Comparison of ENCODE assay signal across 18 cellular contexts in the genomic region with DNA sequence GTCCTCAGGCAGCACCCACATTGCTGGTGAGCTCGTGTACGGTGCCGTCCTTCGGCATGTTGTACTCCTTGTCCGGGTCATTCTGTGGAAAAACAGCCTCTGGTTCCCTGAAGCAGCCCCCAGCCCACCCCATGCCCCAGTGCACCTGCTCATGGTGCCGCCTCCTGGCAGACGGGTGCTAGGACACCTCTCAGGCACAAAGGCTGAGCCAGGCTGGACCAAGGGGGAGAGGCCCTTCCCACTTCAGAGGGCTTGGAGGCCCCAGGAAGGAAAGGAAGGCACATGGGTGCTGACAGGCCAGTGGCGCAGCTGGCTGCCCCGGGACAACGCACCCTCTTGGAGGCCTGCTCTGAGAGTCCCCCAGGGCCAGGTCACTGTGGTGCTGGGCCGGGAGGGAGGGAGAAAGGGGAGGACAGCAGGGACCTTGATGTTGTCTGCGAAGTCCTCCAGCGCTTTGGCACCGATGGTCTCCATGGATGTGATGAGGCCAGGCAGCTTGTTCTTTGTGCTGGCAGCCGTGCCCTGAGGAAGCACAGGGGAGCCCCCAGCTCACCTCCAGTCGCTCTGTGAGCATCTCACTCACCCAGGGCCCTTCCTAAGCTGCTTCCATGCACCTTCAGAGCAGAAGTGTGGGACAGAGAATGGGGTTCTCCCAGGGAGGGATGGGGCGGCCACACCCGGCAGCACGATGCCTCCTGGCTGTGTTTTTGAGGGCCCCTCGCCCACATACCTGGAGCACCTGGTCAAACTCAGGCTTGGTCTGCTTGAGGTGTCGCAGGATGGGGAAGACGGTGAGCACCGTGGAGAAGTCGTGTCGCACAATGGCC. TPM values are rescaled to one million over a fixed set of nuclear protein-coding genes. Genes with fewer than 3 reads are reported as not detected.
A peak's percentile ranks its signal among the peaks of the same experiment; 100 is the strongest.
DNase-seq lines count a peak whose midpoint lies in the region; ATAC-seq, FAIRE-seq and TF ChIP-seq lines count a peak whose summit lies in the region.
"Had no signal": no experiment of that assay in that cellular context is flagged by ENCODE, and none has a peak within 500 bp of the region (broad histone marks: within the 10 kb centered on the region; RNA-seq: fewer than 3 reads in every experiment).

No MANE protein-coding gene starts in this region.

- no peak for ATAC-seq in activated CD4-positive, CD25-positive, alpha-beta regulatory T cell treated with anti-CD3 and anti-CD28 coated beads, Interleukin-2, amount 50 U/mL, for 24 hours
- no peak for ATAC-seq in HG03095 (IDR thresholded peaks at IDR 0.05; ENCODE audit: unreplicated experiment)
- ATAC-seq: left cardiac atrium had no signal

- H3K4me2 ChIP-seq in Loucy (ENCODE audit: low read depth, low read length, poor library complexity, severe bottlenecking): no peak overlapping the region

- no peak overlapping the region for H3K27ac ChIP-seq in endodermal cell (ENCODE audit: low read depth, low read length)
- H3K27ac ChIP-seq: GM23248, thyroid gland had no signal

- no peaks in the 10 kb centered on the region for H3K27me3 Mint-ChIP-seq in endodermal cell (ENCODE audit: insufficient read depth)
- H3K27me3 Mint-ChIP-seq: activated naive CD8-positive, alpha-beta T cell; IgD-negative memory B cell had no signal

- peak; percentile 67 for FAIRE-seq in urothelium cell line (lab: Jason Lieb, UNC)

- H2AFZ ChIP-seq in Loucy (ENCODE audit: low read length): no peak overlapping the region
- H2AFZ ChIP-seq: GM23248 had no signal

- no peak overlapping the region for H3K4me3 Mint-ChIP-seq in endodermal cell
- H3K4me3 Mint-ChIP-seq: activated naive CD8-positive, alpha-beta T cell had no signal

- no peak overlapping the region for H3K9ac ChIP-seq in Loucy (ENCODE audit: low read depth, low read length, poor library complexity, severe bottlenecking)
- no peak overlapping the region for H3K9ac ChIP-seq in endodermal cell (ENCODE audit: extremely low read depth, low read length, poor library complexity, severe bottlenecking)
- H3K9ac ChIP-seq: GM23248 had no signal

- peak; percentile 11 for DNase-seq in NCI-H345 (lab: John Stamatoyannopoulos, UW)
- no peak for DNase-seq in NCI-H345 treated with DMSO at 0.1 percent for 48 hours (lab: John Stamatoyannopoulos, UW; ENCODE audit: unreplicated experiment)
- peak; percentile 88 for DNase-seq in endodermal cell
- DNase-seq in urothelium cell line (ENCODE audit: low spot score): no peak
- DNase-seq in NCI-H187 (lab: John Stamatoyannopoulos, UW): no peak
- DNase-seq: activated CD4-positive, alpha-beta T cell treated with anti-CD3 and anti-CD28 coated beads, Interleukin-2, amount 50 U/mL, for 1 hour; GM23248; hippocampal formation; left cardiac atrium; NCI-H1105; thyroid gland had no signal

- H3K36me3 Mint-ChIP-seq in endodermal cell (ENCODE audit: low read depth): peaks cover 71% of the 10 kb centered on the region
- H3K36me3 Mint-ChIP-seq: activated naive CD8-positive, alpha-beta T cell; IgD-negative memory B cell had no signal

- no peaks in the 10 kb centered on the region for H4K20me1 ChIP-seq in Loucy (ENCODE audit: insufficient read depth, low read length, poor library complexity, severe bottlenecking)

- 85 to 89% methylated on average over 10 to 25 of the region's 25 CpGs for WGBS in endodermal cell (ENCODE audit: insufficient coverage in 1 of 2, insufficient read length in 1 of 2), 2 experiments

- no peaks in the 10 kb centered on the region for H3K9me2 ChIP-seq in Loucy (replicated peaks; ENCODE audit: low read depth, low read length)

- H3K4me3 ChIP-seq in Loucy (ENCODE audit: low read length, poor library complexity, severe bottlenecking) (no peak overlapping the region), endodermal cell (ENCODE audit: low read length) (no peak overlapping the region)
- H3K4me3 ChIP-seq: GM23248, thyroid gland had no signal

- no peaks in the 10 kb centered on the region for H3K4me1 Mint-ChIP-seq in endodermal cell
- H3K4me1 Mint-ChIP-seq: IgD-negative memory B cell had no signal

- no peaks in the 10 kb centered on the region for H3F3A ChIP-seq in Loucy (ENCODE audit: low read depth)

- no peaks in the 10 kb centered on the region for H3K79me2 ChIP-seq in Loucy (ENCODE audit: insufficient read depth, low read length)

- H3K27ac Mint-ChIP-seq in endodermal cell: no peak overlapping the region
- H3K27ac Mint-ChIP-seq: activated naive CD8-positive, alpha-beta T cell had no signal

- H3K36me3 ChIP-seq in Loucy (ENCODE audit: insufficient read depth, low read length): peaks cover 73% of the 10 kb centered on the region; the same call in 1 of the 2 replicates
- peaks cover 83% of the 10 kb centered on the region for H3K36me3 ChIP-seq in endodermal cell (ENCODE audit: control insufficient read depth, insufficient read depth, low read length)

- H3K4me1 ChIP-seq in Loucy (ENCODE audit: insufficient read depth, low read length, poor library complexity, severe bottlenecking): no peaks in the 10 kb centered on the region
- no peaks in the 10 kb centered on the region for H3K4me1 ChIP-seq in endodermal cell (ENCODE audit: control insufficient read depth, insufficient read depth, low read length)
- H3K4me1 ChIP-seq: thyroid gland had no signal

- H3K9me3 ChIP-seq in Loucy (ENCODE audit: insufficient read depth, low read depth, low read length): no peaks in the 10 kb centered on the region
- H3K9me3 ChIP-seq in endodermal cell (ENCODE audit: control insufficient read depth, low read length): no peaks in the 10 kb centered on the region
- H3K9me3 ChIP-seq: thyroid gland had no signal

- no peaks in the 10 kb centered on the region for H3K9me3 Mint-ChIP-seq in endodermal cell
- H3K9me3 Mint-ChIP-seq: IgD-negative memory B cell had no signal

- TF ChIP-seq CTCF in Loucy (conservative IDR thresholded peaks at IDR 0.05; ENCODE audit: low read length) (peak; percentile 29; the same call in 1 of the 2 replicates), endodermal cell (conservative IDR thresholded peaks at IDR 0.05) (peak; percentile 70)

- H3K27me3 ChIP-seq in Loucy (ENCODE audit: insufficient read depth, low read length, poor library complexity, severe bottlenecking): no peaks in the 10 kb centered on the region
- H3K27me3 ChIP-seq in endodermal cell (ENCODE audit: control insufficient read depth, insufficient read depth, low read length, poor library complexity, severe bottlenecking): no peaks in the 10 kb centered on the region
- H3K27me3 ChIP-seq: thyroid gland had no signal

RNA-seq across cellular contexts. Expression of a gene that starts 9.3 kb away (rescaled TPM):
- total RNA-seq in endodermal cell: under 1 TPM in 1 of 2 donors, not detected in 1; 0.09 TPM
- not detected for polyA plus RNA-seq in endodermal cell (2013, experiment 1 of 2)
- not detected for polyA plus RNA-seq in endodermal cell (2013, experiment 2 of 2)
- total RNA-seq: GM23248, left cardiac atrium, osteocyte, skeletal muscle tissue had no signal

RNA-seq across cellular contexts. Expression of a gene that starts 13.7 kb away (rescaled TPM):
- total RNA-seq in endodermal cell: not detected
- not detected for polyA plus RNA-seq in endodermal cell (2013, experiment 1 of 2)
- not detected for polyA plus RNA-seq in endodermal cell (2013, experiment 2 of 2)
- total RNA-seq: GM23248, left cardiac atrium, osteocyte, skeletal muscle tissue, thyroid gland had no signal

RNA-seq across cellular contexts. Expression of a gene that starts 15.3 kb away (rescaled TPM):
- total RNA-seq in endodermal cell: 100 to 1,000 TPM; 159 to 187 TPM
- polyA plus RNA-seq in endodermal cell (2013, experiment 1 of 2): 83.1 TPM
- 82.3 TPM for polyA plus RNA-seq in endodermal cell (2013, experiment 2 of 2)

RNA-seq across cellular contexts. Expression of a gene that starts 15.9 kb away (rescaled TPM):
- total RNA-seq in endodermal cell: 10 to 100 TPM; 73.9 to 78.0 TPM
- polyA plus RNA-seq in endodermal cell (2013, experiment 1 of 2): 63.0 TPM
- polyA plus RNA-seq in endodermal cell (2013, experiment 2 of 2): 58.3 TPM

RNA-seq across cellular contexts. Expression of a gene that starts 52.8 kb away (rescaled TPM):
- total RNA-seq in endodermal cell: 10 to 100 TPM; 17.8 to 23.6 TPM
- polyA plus RNA-seq in endodermal cell (2013, experiment 1 of 2): 12.3 TPM
- polyA plus RNA-seq in endodermal cell (2013, experiment 2 of 2): 12.8 TPM
- total RNA-seq: GM23248, left cardiac atrium had no signal
- polyA plus RNA-seq: GM23248, IgD-negative memory B cell had no signal

Comparison
In these comparisons a context has a peak if more than half of its experiments do, and no peak if none do; other contexts are left out.
1. DNase-seq: peak in NCI-H345 (single experiment) and endodermal cell (single experiment); none in NCI-H345 treated with DMSO at 0.1 percent for 48 hours (single experiment), urothelium cell line (single experiment) and NCI-H187 (0 of 2).